In the genomic region with DNA sequence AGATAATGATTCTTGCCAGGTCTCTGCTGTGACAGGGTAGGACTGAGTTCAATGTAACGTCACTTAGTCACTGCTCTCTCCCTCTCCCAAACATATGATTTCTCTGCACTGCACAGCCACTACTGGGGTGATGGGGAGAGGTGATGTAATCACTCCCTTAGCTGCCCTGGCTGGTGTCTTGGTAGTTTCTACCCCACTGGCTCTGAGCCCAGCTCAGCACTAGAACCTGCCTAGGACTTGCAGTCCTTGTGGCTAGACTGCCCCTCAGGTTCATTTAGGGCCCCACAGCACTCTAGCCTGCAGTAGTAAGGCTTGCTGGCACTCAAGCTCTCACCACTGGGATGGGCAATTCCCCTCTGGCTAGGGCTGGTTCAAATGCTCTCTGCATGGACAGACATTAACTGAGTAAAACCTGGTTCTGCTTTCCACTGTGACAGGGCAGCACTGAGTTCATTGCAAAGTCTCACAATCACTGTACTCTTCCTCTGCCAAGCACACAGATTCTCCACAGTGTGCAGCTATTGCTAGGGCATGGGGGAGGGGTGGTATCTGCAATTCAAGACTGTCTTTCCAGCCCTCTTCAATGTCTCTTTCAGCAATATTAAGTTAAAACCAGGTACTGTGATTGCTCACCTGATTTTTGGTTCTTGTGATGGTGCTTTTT, we compare ENCODE assay signal across 13 cellular contexts.
"Had no signal": no experiment of that assay in that cellular context is flagged by ENCODE, and none has a peak within 500 bp of the region (broad histone marks: within the 10 kb centered on the region; RNA-seq: fewer than 3 reads in every experiment).

No MANE protein-coding gene starts in this region.

- H3K4me1 ChIP-seq: gastrocnemius medialis, pancreas had no signal

- H3K9me3 ChIP-seq: gastrocnemius medialis, pancreas had no signal

- ATAC-seq: activated CD4-positive, CD25-positive, alpha-beta regulatory T cell treated with anti-CD3 and anti-CD28 coated beads, Interleukin-2, amount 50 U/mL, for 24 hours; gastrocnemius medialis; naive thymus-derived CD8-positive, alpha-beta T cell; pancreas had no signal

- H3K36me3 ChIP-seq: gastrocnemius medialis, pancreas had no signal

- DNase-seq: activated naive CD4-positive, alpha-beta T cell; activated T-cell treated with anti-CD3 and anti-CD28 coated beads for 4 hours; gastrocnemius medialis; mesenchymal stem cell; naive thymus-derived CD8-positive, alpha-beta T cell; small intestine; stimulated activated CD4-positive, alpha-beta T cell treated with anti-CD3 and anti-CD28 coated beads, Interleukin-4, amount 100 ng/mL, for 4 hours; stimulated activated CD8-positive, alpha-beta memory T cell treated with anti-CD3 and anti-CD28 coated beads, Interleukin-4, amount 100 ng/mL, for 48 hours; stimulated activated naive CD4-positive, alpha-beta T cell treated with Interleukin-2 at 50 U/mL for 16 hours; T-helper 9 cell; trophoblast cell had no signal

- H3K4me3 ChIP-seq: gastrocnemius medialis, pancreas had no signal

- H3K27me3 ChIP-seq: gastrocnemius medialis, pancreas had no signal

- H3K27ac ChIP-seq: gastrocnemius medialis, pancreas had no signal
